Comparison of ENCODE assay signal across 1 cellular context in the genomic region with DNA sequence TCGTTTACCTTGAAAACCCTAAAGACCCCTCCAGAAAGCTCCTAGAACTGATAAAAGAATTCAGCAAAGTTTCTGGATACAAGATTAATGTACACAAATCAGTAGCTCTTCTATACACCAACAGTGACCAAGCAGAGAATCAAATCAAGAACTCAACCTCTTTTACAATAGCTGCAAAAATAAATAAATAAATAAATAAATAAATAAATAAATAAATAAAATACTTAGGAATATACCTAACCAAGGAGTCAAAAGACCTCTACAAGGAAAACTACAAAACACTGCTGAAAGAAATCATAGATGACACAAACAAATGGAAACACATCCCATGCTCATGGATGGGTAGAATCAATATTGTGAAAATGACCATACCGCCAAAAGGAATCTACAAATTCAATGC.
TF ChIP-seq lines count a peak whose summit lies in the region.

No MANE protein-coding gene starts in this region.

TF ChIP-seq in HEK293, 187 proteins besides CTCF, POLR2A, EP300 and RAD21 (continued from another document):
- TF ChIP-seq ZBTB8A (tag by site-specific recombination; IDR thresholded peaks at IDR 0.05) (peak; percentile 63), ZXDB (tag by site-specific recombination; IDR thresholded peaks at IDR 0.05) (peak; percentile 55; the same call in 1 of the 2 replicates), ZNF664 (tag by site-specific recombination; IDR thresholded peaks at IDR 0.05) (peak; percentile 32; the same call in 1 of the 2 replicates), ZNF629 (tag by site-specific recombination; IDR thresholded peaks at IDR 0.05) (0 out of 2 replicates have a peak, but pooled peaks have one; percentile 32), ZNF433 (tag by site-specific recombination; IDR thresholded peaks at IDR 0.05; ENCODE audit: low read depth) (peak; percentile 59; the same call in 1 of the 2 replicates), ZNF529 (tag by site-specific recombination; IDR thresholded peaks at IDR 0.05; ENCODE audit: insufficient replicate concordance) (peak; percentile 57), ZBTB11 (tag by site-specific recombination; conservative IDR thresholded peaks at IDR 0.05; ENCODE audit: low read depth) (peak; percentile 77), ZBTB21 (tag by site-specific recombination; IDR thresholded peaks at IDR 0.05) (0 out of 2 replicates have a peak, but pooled peaks have one; percentile 39)
